ENCODE assay signal across 17 cellular contexts in genomic region chr2:164260506-164260905, GRCh38.
"Had no signal": no experiment of that assay in that cellular context is flagged by ENCODE, and none has a peak within 500 bp of the region (broad histone marks: within the 10 kb centered on the region; RNA-seq: fewer than 3 reads in every experiment).

No MANE protein-coding gene starts in this region.

- H3K4me1 Mint-ChIP-seq: activated B cell treated with CpG ODN at 0.5 μM for 24 hours; activated naive CD4-positive, alpha-beta T cell treated with anti-CD3 and anti-CD28 coated beads, Interleukin-2, amount 10 ng/mL, durations not matched to agents 7 days and 5 days; activated naive CD8-positive, alpha-beta T cell treated with anti-CD3 and anti-CD28 coated beads, Interleukin-2, amount 50 U/mL, for 24 hours; activated T-helper 17 cell treated with anti-CD3 and anti-CD28 coated beads, Interleukin-2, amount 50 U/mL, for 72 hours; naive thymus-derived CD8-positive, alpha-beta T cell; stimulated activated naive CD8-positive, alpha-beta T cell treated with anti-CD3 and anti-CD28 coated beads, Interleukin-15, amount 100 ng/mL, for 72 hours; T-cell had no signal

- H3K27ac Mint-ChIP-seq: activated B cell treated with CpG ODN at 0.5 μM for 24 hours; activated CD8-positive, alpha-beta T cell treated with anti-CD3 and anti-CD28 coated beads for 36 hours; activated naive CD4-positive, alpha-beta T cell treated with anti-CD3 and anti-CD28 coated beads, Interleukin-2, amount 10 ng/mL, durations not matched to agents 7 days and 5 days; activated naive CD8-positive, alpha-beta T cell treated with anti-CD3 and anti-CD28 coated beads, Interleukin-2, amount 50 U/mL, for 24 hours; activated T-helper 17 cell treated with anti-CD3 and anti-CD28 coated beads, Interleukin-2, amount 50 U/mL, for 72 hours; naive thymus-derived CD8-positive, alpha-beta T cell; stimulated activated naive CD8-positive, alpha-beta T cell treated with anti-CD3 and anti-CD28 coated beads, Interleukin-15, amount 100 ng/mL, for 72 hours; T-cell had no signal

- ATAC-seq: activated CD8-positive, alpha-beta T cell treated with anti-CD3 and anti-CD28 coated beads for 36 hours; activated naive CD8-positive, alpha-beta T cell treated with anti-CD3 and anti-CD28 coated beads, Interleukin-2, amount 50 U/mL, for 24 hours; activated T-helper 17 cell treated with anti-CD3 and anti-CD28 coated beads, Interleukin-2, amount 50 U/mL, for 72 hours; heart right ventricle; naive thymus-derived CD8-positive, alpha-beta T cell; pancreas; right lobe of liver; stimulated activated naive CD8-positive, alpha-beta T cell treated with anti-CD3 and anti-CD28 coated beads, Interleukin-15, amount 100 ng/mL, for 72 hours; T-cell had no signal

- H3K4me3 Mint-ChIP-seq: activated B cell treated with CpG ODN at 0.5 μM for 24 hours; activated CD8-positive, alpha-beta T cell treated with anti-CD3 and anti-CD28 coated beads for 36 hours; activated naive CD4-positive, alpha-beta T cell treated with anti-CD3 and anti-CD28 coated beads, Interleukin-2, amount 10 ng/mL, durations not matched to agents 7 days and 5 days; activated naive CD8-positive, alpha-beta T cell treated with anti-CD3 and anti-CD28 coated beads, Interleukin-2, amount 50 U/mL, for 24 hours; activated T-helper 17 cell treated with anti-CD3 and anti-CD28 coated beads, Interleukin-2, amount 50 U/mL, for 72 hours; naive thymus-derived CD8-positive, alpha-beta T cell; stimulated activated naive CD8-positive, alpha-beta T cell treated with anti-CD3 and anti-CD28 coated beads, Interleukin-15, amount 100 ng/mL, for 72 hours; T-cell had no signal

- H3K9me3 Mint-ChIP-seq: activated B cell treated with CpG ODN at 0.5 μM for 24 hours had no signal

- H3K27me3 Mint-ChIP-seq: activated B cell treated with CpG ODN at 0.5 μM for 24 hours; activated CD8-positive, alpha-beta T cell treated with anti-CD3 and anti-CD28 coated beads for 36 hours; activated naive CD4-positive, alpha-beta T cell treated with anti-CD3 and anti-CD28 coated beads, Interleukin-2, amount 10 ng/mL, durations not matched to agents 7 days and 5 days; activated naive CD8-positive, alpha-beta T cell treated with anti-CD3 and anti-CD28 coated beads, Interleukin-2, amount 50 U/mL, for 24 hours; activated T-helper 17 cell treated with anti-CD3 and anti-CD28 coated beads, Interleukin-2, amount 50 U/mL, for 72 hours; naive thymus-derived CD8-positive, alpha-beta T cell; stimulated activated naive CD8-positive, alpha-beta T cell treated with anti-CD3 and anti-CD28 coated beads, Interleukin-15, amount 100 ng/mL, for 72 hours; T-cell had no signal

- DNase-seq: activated B cell treated with CpG ODN at 0.5 μM for 24 hours; activated CD4-positive, alpha-beta T cell treated with anti-CD3 and anti-CD28 coated beads for 4 hours; activated CD8-positive, alpha-beta T cell treated with anti-CD3 and anti-CD28 coated beads for 36 hours; activated naive CD4-positive, alpha-beta T cell treated with anti-CD3 and anti-CD28 coated beads, Interleukin-2, amount 10 ng/mL, durations not matched to agents 7 days and 5 days; activated naive CD8-positive, alpha-beta T cell treated with anti-CD3 and anti-CD28 coated beads, Interleukin-2, amount 50 U/mL, for 24 hours; activated T-cell treated with anti-CD3 and anti-CD28 coated beads, Interleukin-2, amount 50 U/mL, for 1 hour; dermis blood vessel endothelial cell; effector memory CD4-positive, alpha-beta T cell; heart right ventricle; naive thymus-derived CD8-positive, alpha-beta T cell; pancreas; right lobe of liver; stimulated activated CD4-positive, alpha-beta T cell treated with anti-CD3 and anti-CD28 coated beads, Interleukin-4, amount 100 ng/mL, for 1 hour; stimulated activated naive CD8-positive, alpha-beta T cell treated with anti-CD3 and anti-CD28 coated beads, Interleukin-15, amount 100 ng/mL, for 72 hours; T-cell; trophoblast cell had no signal

- H3K36me3 Mint-ChIP-seq: activated naive CD4-positive, alpha-beta T cell treated with anti-CD3 and anti-CD28 coated beads, Interleukin-2, amount 10 ng/mL, durations not matched to agents 7 days and 5 days; naive thymus-derived CD8-positive, alpha-beta T cell; T-cell had no signal
